ENCODE assay signal across 9 cellular contexts in the genomic region with DNA sequence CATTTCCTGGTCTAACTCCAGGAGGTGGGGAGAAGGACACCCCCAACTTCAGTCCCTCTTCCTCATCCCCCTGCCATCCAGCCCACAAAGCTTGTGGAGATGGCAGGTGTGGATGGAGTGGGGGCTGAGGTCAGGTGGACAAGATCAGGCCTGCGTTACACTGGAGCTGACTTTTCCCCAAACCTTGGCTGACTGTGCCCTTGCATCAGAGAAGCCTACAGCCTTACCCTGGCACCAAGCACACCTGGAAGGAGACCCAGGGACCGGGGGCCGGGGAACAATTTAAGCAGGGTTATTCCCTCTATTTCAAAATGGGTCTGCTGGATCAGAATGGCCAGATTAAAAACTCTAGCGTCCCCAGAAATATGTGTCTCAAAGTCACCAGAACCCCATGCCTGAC. TPM values are rescaled to one million over a fixed set of nuclear protein-coding genes. Genes with fewer than 3 reads are reported as not detected.
DNase-seq lines count a peak whose midpoint lies in the region; ATAC-seq and TF ChIP-seq lines count a peak whose summit lies in the region.
"Had no signal": no experiment of that assay in that cellular context is flagged by ENCODE, and none has a peak within 500 bp of the region (broad histone marks: within the 10 kb centered on the region; RNA-seq: fewer than 3 reads in every experiment).

No MANE protein-coding gene starts in this region.

- intact Hi-C loops in activated T-helper 1 cell treated with anti-CD3 and anti-CD28 coated beads, Interleukin-12 subunit alpha, Interleukin-12 subunit beta, Interleukin-2, Interleukin-4 antibody, amounts not matched to agents 30 ng/mL and 10 ng/mL and 1 ng/mL, durations not matched to agents 14 hours and 24 hours and 36 hours (cut with micrococcal nuclease): loop anchor here (1.0 kb wide), 1 partner anchor 35 kb away; no protein-coding TSS in a partner anchor
- intact Hi-C loops in right cardiac atrium (cut with DNase I): loop anchor here in 3 of 4 donors (1.0 to 2.0 kb wide), 3 partner anchors 19 to 35 kb away; no protein-coding TSS in a partner anchor
- intact Hi-C loops in tibial artery (cut with DNase I; ENCODE audit: low total_unique reads): loop anchor here (2.0 kb wide), 2 partner anchors 21 to 31 kb away; no protein-coding TSS in a partner anchor
- intact Hi-C loops in mucosa of descending colon (cut with DNase I, micrococcal nuclease): loop anchor here in 1 of 2 donors (2.0 kb wide), 2 partner anchors 31 to 39 kb away; no protein-coding TSS in a partner anchor

- H3K4me3 ChIP-seq in right cardiac atrium (ENCODE audit: low read length) (no peak overlapping the region), tibial artery (no peak overlapping the region), mucosa of descending colon (no peak overlapping the region)

- 79% methylated on average over 4 of the region's 4 CpGs for WGBS in right cardiac atrium

- ATAC-seq in right cardiac atrium: no peak
- no peak for ATAC-seq in mucosa of descending colon

- H3K36me3 ChIP-seq in tibial artery: no peaks in the 10 kb centered on the region
- no peaks in the 10 kb centered on the region for H3K36me3 ChIP-seq in mucosa of descending colon (ENCODE audit: low read depth)

- no peak overlapping the region for H3K27ac Mint-ChIP-seq in activated naive CD4-positive, alpha-beta T cell treated with anti-CD3 and anti-CD28 coated beads, Interleukin-2, amount 50 U/mL, for 24 hours
- no peak overlapping the region for H3K27ac Mint-ChIP-seq in activated T-helper 1 cell treated with anti-CD3 and anti-CD28 coated beads, Interleukin-12 subunit alpha, Interleukin-12 subunit beta, Interleukin-2, Interleukin-4 antibody, amounts not matched to agents 30 ng/mL and 10 ng/mL and 1 ng/mL, durations not matched to agents 14 hours and 24 hours and 36 hours

- H3K4me1 Mint-ChIP-seq in activated naive CD4-positive, alpha-beta T cell treated with anti-CD3 and anti-CD28 coated beads, Interleukin-2, amount 50 U/mL, for 24 hours: peaks cover 47% of the 10 kb centered on the region
- peaks cover 40% of the 10 kb centered on the region for H3K4me1 Mint-ChIP-seq in activated T-helper 1 cell treated with anti-CD3 and anti-CD28 coated beads, Interleukin-12 subunit alpha, Interleukin-12 subunit beta, Interleukin-2, Interleukin-4 antibody, amounts not matched to agents 30 ng/mL and 10 ng/mL and 1 ng/mL, durations not matched to agents 14 hours and 24 hours and 36 hours (ENCODE audit: low read depth)

- H3K9me3 Mint-ChIP-seq in activated naive CD4-positive, alpha-beta T cell treated with anti-CD3 and anti-CD28 coated beads, Interleukin-2, amount 50 U/mL, for 24 hours: no peaks in the 10 kb centered on the region
- no peaks in the 10 kb centered on the region for H3K9me3 Mint-ChIP-seq in activated T-helper 1 cell treated with anti-CD3 and anti-CD28 coated beads, Interleukin-12 subunit alpha, Interleukin-12 subunit beta, Interleukin-2, Interleukin-4 antibody, amounts not matched to agents 30 ng/mL and 10 ng/mL and 1 ng/mL, durations not matched to agents 14 hours and 24 hours and 36 hours

- TF ChIP-seq CTCF in tibial artery (IDR thresholded peaks at IDR 0.05) (no peak), mucosa of descending colon (IDR thresholded peaks at IDR 0.05) (no peak), GM20000 (IDR thresholded peaks at IDR 0.05; ENCODE audit: extremely low read depth, missing control alignments) (no peak)

- H3K27ac ChIP-seq in right cardiac atrium (ENCODE audit: low read length) (no peak overlapping the region), tibial artery (peak overlapping the region; percentile 92 to 95)
- H3K27ac ChIP-seq: parathyroid adenoma had no signal

- no peaks in the 10 kb centered on the region for H3K36me3 Mint-ChIP-seq in activated naive CD4-positive, alpha-beta T cell treated with anti-CD3 and anti-CD28 coated beads, Interleukin-2, amount 50 U/mL, for 24 hours
- H3K36me3 Mint-ChIP-seq in activated T-helper 1 cell treated with anti-CD3 and anti-CD28 coated beads, Interleukin-12 subunit alpha, Interleukin-12 subunit beta, Interleukin-2, Interleukin-4 antibody, amounts not matched to agents 30 ng/mL and 10 ng/mL and 1 ng/mL, durations not matched to agents 14 hours and 24 hours and 36 hours (ENCODE audit: low read depth): peaks cover 5% of the 10 kb centered on the region

- no peaks in the 10 kb centered on the region for H3K27me3 ChIP-seq in right cardiac atrium (ENCODE audit: control insufficient read depth, insufficient read depth)
- no peaks in the 10 kb centered on the region for H3K27me3 ChIP-seq in tibial artery

- H3K4me1 ChIP-seq in right cardiac atrium (ENCODE audit: control insufficient read depth, insufficient read depth, low read length) (peaks cover 13% of the 10 kb centered on the region), tibial artery (peaks cover 7 to 86% (median 66%) of the 10 kb centered on the region in 4 donors), mucosa of descending colon (ENCODE audit: low read depth) (peaks cover 21% of the 10 kb centered on the region)

- H3K27me3 Mint-ChIP-seq in activated naive CD4-positive, alpha-beta T cell treated with anti-CD3 and anti-CD28 coated beads, Interleukin-2, amount 50 U/mL, for 24 hours: no peaks in the 10 kb centered on the region
- H3K27me3 Mint-ChIP-seq in activated T-helper 1 cell treated with anti-CD3 and anti-CD28 coated beads, Interleukin-12 subunit alpha, Interleukin-12 subunit beta, Interleukin-2, Interleukin-4 antibody, amounts not matched to agents 30 ng/mL and 10 ng/mL and 1 ng/mL, durations not matched to agents 14 hours and 24 hours and 36 hours (ENCODE audit: insufficient read depth): no peaks in the 10 kb centered on the region

- H3K9me3 ChIP-seq in right cardiac atrium (ENCODE audit: control insufficient read depth, low read length): no peaks in the 10 kb centered on the region
- no peaks in the 10 kb centered on the region for H3K9me3 ChIP-seq in tibial artery
- no peaks in the 10 kb centered on the region for H3K9me3 ChIP-seq in mucosa of descending colon

- DNase-seq in activated naive CD4-positive, alpha-beta T cell treated with Interleukin-2 at 50 U/mL for 16 hours: no peak
- DNase-seq in activated T-helper 1 cell treated with anti-CD3 and anti-CD28 coated beads, Interleukin-12 subunit alpha, Interleukin-12 subunit beta, Interleukin-2, Interleukin-4 antibody, amounts not matched to agents 30 ng/mL and 10 ng/mL and 1 ng/mL, durations not matched to agents 14 hours and 24 hours and 36 hours (ENCODE audit: low spot score): no peak
- peak in 2 of 3 donors; percentile 24 to 52 for DNase-seq in right cardiac atrium
- no peak for DNase-seq in tibial artery
- no peak for DNase-seq in NCI-H446 treated with DMSO at 0.1 percent for 48 hours (lab: John Stamatoyannopoulos, UW)
- no peak for DNase-seq in mucosa of descending colon
- DNase-seq in GM20000 (ENCODE audit: low spot score): no peak

- peak overlapping the region; percentile 65 for H3K4me3 Mint-ChIP-seq in activated naive CD4-positive, alpha-beta T cell treated with anti-CD3 and anti-CD28 coated beads, Interleukin-2, amount 50 U/mL, for 24 hours
- H3K4me3 Mint-ChIP-seq in activated T-helper 1 cell treated with anti-CD3 and anti-CD28 coated beads, Interleukin-12 subunit alpha, Interleukin-12 subunit beta, Interleukin-2, Interleukin-4 antibody, amounts not matched to agents 30 ng/mL and 10 ng/mL and 1 ng/mL, durations not matched to agents 14 hours and 24 hours and 36 hours: peak overlapping the region; percentile 51

RNA-seq across cellular contexts. Expression of gene TNK2, which starts 14.4 kb away (rescaled TPM):
- 126 and 127 TPM in 2 replicates for total RNA-seq in activated T-helper 1 cell treated with anti-CD3 and anti-CD28 coated beads, Interleukin-12 subunit alpha, Interleukin-12 subunit beta, Interleukin-2, Interleukin-4 antibody, amounts not matched to agents 30 ng/mL and 10 ng/mL and 1 ng/mL, durations not matched to agents 14 hours and 24 hours and 36 hours
- total RNA-seq in right cardiac atrium (100 to 1,000 TPM in 1 of 4 donors, 10 to 100 TPM in 3; 74.7 to 162 (median 84.2) TPM), mucosa of descending colon (10 to 100 TPM; 16.8 to 61.1 (median 28.0) TPM)
- polyA plus RNA-seq in right cardiac atrium: 40.1 TPM

Comparison
In these comparisons a context has a peak if more than half of its experiments do, and no peak if none do; other contexts are left out.
1. DNase-seq: peak in right cardiac atrium (2 of 3); none in activated naive CD4-positive, alpha-beta T cell treated with Interleukin-2 at 50 U/mL for 16 hours (single experiment), activated T-helper 1 cell treated with anti-CD3 and anti-CD28 coated beads, Interleukin-12 subunit alpha, Interleukin-12 subunit beta, Interleukin-2, Interleukin-4 antibody, amounts not matched to agents 30 ng/mL and 10 ng/mL and 1 ng/mL, durations not matched to agents 14 hours and 24 hours and 36 hours (single experiment), tibial artery (0 of 2), NCI-H446 treated with DMSO at 0.1 percent for 48 hours (single experiment), mucosa of descending colon (0 of 3) and GM20000 (single experiment).